ENCODE assay signal across 23 cellular contexts in the genomic region with DNA sequence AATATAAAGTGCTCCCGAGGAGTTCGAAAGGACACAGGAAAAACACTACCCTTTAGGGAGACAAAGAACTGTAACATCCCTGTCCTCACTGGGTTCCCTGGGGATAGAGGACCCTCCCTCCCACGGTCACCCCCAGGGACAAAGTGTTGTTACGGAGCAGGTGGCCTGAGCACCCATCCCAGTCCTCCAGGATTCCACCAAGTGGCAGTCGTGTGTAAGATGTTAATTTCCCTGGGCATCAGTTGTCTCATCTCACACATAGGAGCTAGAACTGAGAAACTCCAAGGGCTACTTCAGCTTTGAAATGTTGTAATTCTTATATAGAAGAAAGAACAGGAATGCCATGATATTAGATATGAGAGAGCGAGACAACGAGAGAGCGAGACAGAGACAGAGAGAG.
A peak's percentile ranks its signal among the peaks of the same experiment; 100 is the strongest.
DNase-seq lines count a peak whose midpoint lies in the region; ATAC-seq and TF ChIP-seq lines count a peak whose summit lies in the region.
"Had no signal": no experiment of that assay in that cellular context is flagged by ENCODE, and none has a peak within 500 bp of the region (broad histone marks: within the 10 kb centered on the region; RNA-seq: fewer than 3 reads in every experiment).

No MANE protein-coding gene starts in this region.

- in situ Hi-C loops in SK-MEL-5 (cut with HindIII; ENCODE audit: low pct_unique_long_range_greater_than_20kb, low sequenced_read_pairs), result no loop called here

- no peaks in the 10 kb centered on the region for H3K9me3 Mint-ChIP-seq in chondrocyte (ENCODE audit: low read depth)
- H3K9me3 Mint-ChIP-seq: CD4-positive, alpha-beta T cell had no signal

- DNase-seq in BE2C (no peak), H7 (peak; percentile 27), SK-MEL-5 (ENCODE audit: low read depth, low spot score) (peak; percentile 39), foreskin keratinocyte (no peak), chondrocyte (ENCODE audit: low spot score) (no peak)
- no peak for DNase-seq in effector memory CD4-positive, alpha-beta T cell
- DNase-seq: CD4-positive, alpha-beta T cell; GOT3; Kasumi-1; MV-4-11; NCI-H1105; NCI-H1436 treated with DMSO at 0.1 percent for 48 hours; NCI-H187 treated with DMSO at 0.1 percent for 48 hours; NCI-H2171 treated with DMSO at 0.1 percent for 48 hours; NCI-H345; NCI-H510A treated with DMSO at 0.1 percent for 48 hours; NCI-H748 treated with DMSO at 0.1 percent for 48 hours; NK-92 treated with Interleukin-12 subunit alpha and Interleukin-12 subunit beta, amount 100 ng/mL, for 24 hours; PC-3 had no signal

- H3K4me1 ChIP-seq in BE2C (no peaks in the 10 kb centered on the region), foreskin keratinocyte (no peaks in the 10 kb centered on the region)
- no peaks in the 10 kb centered on the region for H3K4me1 ChIP-seq in effector memory CD4-positive, alpha-beta T cell (ENCODE audit: control insufficient read depth, insufficient read depth, low read length, poor library complexity, severe bottlenecking)

- peaks cover 12% of the 10 kb centered on the region for H3K27me3 Mint-ChIP-seq in chondrocyte (ENCODE audit: low read depth)

- H3K27me3 ChIP-seq in BE2C, result no peaks in the 10 kb centered on the region
- H3K27me3 ChIP-seq in H7 (ENCODE audit: control insufficient read depth, insufficient read depth, low read length), result no peaks in the 10 kb centered on the region
- H3K27me3 ChIP-seq in foreskin keratinocyte, result peaks cover 64% of the 10 kb centered on the region
- no peaks in the 10 kb centered on the region for H3K27me3 ChIP-seq in effector memory CD4-positive, alpha-beta T cell (replicated peaks; ENCODE audit: control insufficient read depth, insufficient read depth, low read length, poor library complexity, severe bottlenecking)
- H3K27me3 ChIP-seq: BLaER1 treated with 17β-estradiol and CSF1 and Interleukin-3, amounts not matched to agents 10 nM and 100 nM had no signal

- peaks cover 3% of the 10 kb centered on the region for H3K4me1 Mint-ChIP-seq in chondrocyte (ENCODE audit: low read depth)

- H3K9me3 ChIP-seq in BE2C, result no peaks in the 10 kb centered on the region
- H3K9me3 ChIP-seq in effector memory CD4-positive, alpha-beta T cell (ENCODE audit: control insufficient read depth, low read length), result no peaks in the 10 kb centered on the region
- H3K9me3 ChIP-seq: BLaER1 treated with 17β-estradiol and CSF1 and Interleukin-3, amounts not matched to agents 10 nM and 100 nM had no signal

- no peaks in the 10 kb centered on the region for H3K36me3 Mint-ChIP-seq in chondrocyte (ENCODE audit: low read depth)

- H3K27ac Mint-ChIP-seq in chondrocyte (ENCODE audit: unreplicated experiment), result no peak overlapping the region
- H3K27ac Mint-ChIP-seq: CD4-positive, alpha-beta T cell had no signal

- H3K4me3 ChIP-seq in BE2C (ENCODE audit: low read depth, low read length) (no peak overlapping the region), H7 (ENCODE audit: insufficient read depth, low read depth, low read length) (no peak overlapping the region)
- H3K4me3 ChIP-seq in effector memory CD4-positive, alpha-beta T cell (ENCODE audit: insufficient read depth, low read depth, low read length, poor library complexity, severe bottlenecking), result no peak overlapping the region
- H3K4me3 ChIP-seq: BLaER1 treated with 17β-estradiol and CSF1 and Interleukin-3, amounts not matched to agents 10 nM and 100 nM; K562 had no signal

- TF ChIP-seq CTCF in BE2C (IDR thresholded peaks at IDR 0.05; ENCODE audit: low read depth, low read length) (0 out of 2 replicates have a peak, but pooled peaks have one; percentile 4), foreskin keratinocyte (conservative IDR thresholded peaks at IDR 0.05) (peak; percentile 10), chondrocyte (IDR thresholded peaks at IDR 0.05) (no peak)

- H3K36me3 ChIP-seq in BE2C (no peaks in the 10 kb centered on the region), H7 (replicated peaks; ENCODE audit: control insufficient read depth, insufficient read depth, low read length) (no peaks in the 10 kb centered on the region)
- H3K36me3 ChIP-seq in effector memory CD4-positive, alpha-beta T cell (ENCODE audit: control insufficient read depth, insufficient read depth, low read length), result no peaks in the 10 kb centered on the region
- H3K36me3 ChIP-seq: BLaER1 treated with 17β-estradiol and CSF1 and Interleukin-3, amounts not matched to agents 10 nM and 100 nM had no signal

- ATAC-seq in foreskin keratinocyte, result no peak
- ATAC-seq in GM18868 (IDR thresholded peaks at IDR 0.05; ENCODE audit: unreplicated experiment), result no peak
- ATAC-seq: K562, PC-3, SK-N-SH treated with all-trans-retinoic acid at 6 μM for 48 hours had no signal

- no peak overlapping the region for H3K27ac ChIP-seq in foreskin keratinocyte
- no peak overlapping the region for H3K27ac ChIP-seq in effector memory CD4-positive, alpha-beta T cell (ENCODE audit: insufficient read depth, low read length, poor library complexity, severe bottlenecking)
- H3K27ac ChIP-seq: BLaER1 treated with 17β-estradiol and CSF1 and Interleukin-3, amounts not matched to agents 10 nM and 100 nM had no signal

- H3K4me3 Mint-ChIP-seq in chondrocyte (ENCODE audit: unreplicated experiment), result no peak overlapping the region
- H3K4me3 Mint-ChIP-seq: CD4-positive, alpha-beta T cell had no signal

Comparison
In these comparisons a context has a peak if more than half of its experiments do, and no peak if none do; other contexts are left out.
1. DNase-seq: peak in H7 (single experiment) and SK-MEL-5 (single experiment); none in BE2C (single experiment), foreskin keratinocyte (0 of 2), chondrocyte (single experiment) and effector memory CD4-positive, alpha-beta T cell (0 of 3).